In genomic region chr3:172046268-172046915, GRCh38 we compare ENCODE assay signal across 3 cellular contexts.
TF ChIP-seq lines count a peak whose summit lies in the region.

No MANE protein-coding gene starts in this region.

TF ChIP-seq in SK-N-SH, 30 proteins besides CTCF, POLR2A, EP300 and RAD21 (continued from another document):
- TF ChIP-seq, protein P1, sequence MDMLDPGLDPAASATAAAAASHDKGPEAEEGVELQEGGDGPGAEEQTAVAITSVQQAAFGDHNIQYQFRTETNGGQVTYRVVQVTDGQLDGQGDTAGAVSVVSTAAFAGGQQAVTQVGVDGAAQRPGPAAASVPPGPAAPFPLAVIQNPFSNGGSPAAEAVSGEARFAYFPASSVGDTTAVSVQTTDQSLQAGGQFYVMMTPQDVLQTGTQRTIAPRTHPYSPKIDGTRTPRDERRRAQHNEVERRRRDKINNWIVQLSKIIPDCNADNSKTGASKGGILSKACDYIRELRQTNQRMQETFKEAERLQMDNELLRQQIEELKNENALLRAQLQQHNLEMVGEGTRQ (IDR thresholded peaks at IDR 0.05; ENCODE audit: borderline replicate concordance, low read depth, low read length): no peak
- TF ChIP-seq SMC3 (IDR thresholded peaks at IDR 0.05; ENCODE audit: low read depth, low read length) (no peak), CHD2 (IDR thresholded peaks at IDR 0.05; ENCODE audit: low read length, partially characterized antibody) (no peak), FOXJ3 (CRISPR knock-in tag; IDR thresholded peaks at IDR 0.05) (no peak), TCF12 (IDR thresholded peaks at IDR 0.05) (no peak), EZH2phosphoT487 (IDR thresholded peaks at IDR 0.05; ENCODE audit: borderline replicate concordance, low read depth) (no peak), NRF1 (IDR thresholded peaks at IDR 0.05; ENCODE audit: low read depth, low read length) (no peak), POLR2AphosphoS5 (IDR thresholded peaks at IDR 0.05; ENCODE audit: low read depth, low read length) (no peak), RCOR1 (IDR thresholded peaks at IDR 0.05; ENCODE audit: low read length) (no peak), ELF1 (IDR thresholded peaks at IDR 0.05) (no peak), SIN3A (IDR thresholded peaks at IDR 0.05; ENCODE audit: borderline replicate concordance, low read depth, low read length) (no peak), USF1 (IDR thresholded peaks at IDR 0.05; ENCODE audit: borderline replicate concordance, low read depth) (no peak), FOSL2 (IDR thresholded peaks at IDR 0.05; ENCODE audit: borderline replicate concordance, low read depth) (no peak), MEF2A (IDR thresholded peaks at IDR 0.05; ENCODE audit: borderline replicate concordance, low read depth) (no peak)

TF ChIP-seq in SK-N-SH treated with all-trans-retinoic acid at 6 μM for 48 hours, 23 proteins besides CTCF, POLR2A, EP300 and RAD21 (continued from another document):
- TF ChIP-seq, protein P2, sequence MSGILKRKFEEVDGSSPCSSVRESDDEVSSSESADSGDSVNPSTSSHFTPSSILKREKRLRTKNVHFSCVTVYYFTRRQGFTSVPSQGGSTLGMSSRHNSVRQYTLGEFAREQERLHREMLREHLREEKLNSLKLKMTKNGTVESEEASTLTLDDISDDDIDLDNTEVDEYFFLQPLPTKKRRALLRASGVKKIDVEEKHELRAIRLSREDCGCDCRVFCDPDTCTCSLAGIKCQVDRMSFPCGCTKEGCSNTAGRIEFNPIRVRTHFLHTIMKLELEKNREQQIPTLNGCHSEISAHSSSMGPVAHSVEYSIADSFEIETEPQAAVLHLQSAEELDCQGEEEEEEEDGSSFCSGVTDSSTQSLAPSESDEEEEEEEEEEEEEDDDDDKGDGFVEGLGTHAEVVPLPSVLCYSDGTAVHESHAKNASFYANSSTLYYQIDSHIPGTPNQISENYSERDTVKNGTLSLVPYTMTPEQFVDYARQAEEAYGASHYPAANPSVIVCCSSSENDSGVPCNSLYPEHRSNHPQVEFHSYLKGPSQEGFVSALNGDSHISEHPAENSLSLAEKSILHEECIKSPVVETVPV (CRISPR knock-in tag; IDR thresholded peaks at IDR 0.05): no peak
- TF ChIP-seq, protein P3, sequence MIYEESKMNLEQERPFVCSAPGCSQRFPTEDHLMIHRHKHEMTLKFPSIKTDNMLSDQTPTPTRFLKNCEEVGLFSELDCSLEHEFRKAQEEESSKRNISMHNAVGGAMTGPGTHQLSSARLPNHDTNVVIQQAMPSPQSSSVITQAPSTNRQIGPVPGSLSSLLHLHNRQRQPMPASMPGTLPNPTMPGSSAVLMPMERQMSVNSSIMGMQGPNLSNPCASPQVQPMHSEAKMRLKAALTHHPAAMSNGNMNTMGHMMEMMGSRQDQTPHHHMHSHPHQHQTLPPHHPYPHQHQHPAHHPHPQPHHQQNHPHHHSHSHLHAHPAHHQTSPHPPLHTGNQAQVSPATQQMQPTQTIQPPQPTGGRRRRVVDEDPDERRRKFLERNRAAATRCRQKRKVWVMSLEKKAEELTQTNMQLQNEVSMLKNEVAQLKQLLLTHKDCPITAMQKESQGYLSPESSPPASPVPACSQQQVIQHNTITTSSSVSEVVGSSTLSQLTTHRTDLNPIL (CRISPR knock-in tag; IDR thresholded peaks at IDR 0.05; ENCODE audit: low read depth): no peak
- TF ChIP-seq ISL1 (CRISPR knock-in tag; IDR thresholded peaks at IDR 0.05): no peak
- no peak for TF ChIP-seq POU6F1 (CRISPR knock-in tag; IDR thresholded peaks at IDR 0.05; ENCODE audit: borderline replicate concordance, low read depth)

TF ChIP-seq in HEK293, 187 proteins besides CTCF, POLR2A, EP300 and RAD21 (continued from another document):
- 0 out of 2 replicates have a peak, but pooled peaks have one; percentile 14 for TF ChIP-seq ZBTB17 (tag by site-specific recombination; IDR thresholded peaks at IDR 0.05)
- no peak for TF ChIP-seq ZNF514 (tag by site-specific recombination; IDR thresholded peaks at IDR 0.05)
- TF ChIP-seq ZNF707 (tag by site-specific recombination; IDR thresholded peaks at IDR 0.05): no peak
- TF ChIP-seq ZNF37A (tag by site-specific recombination; IDR thresholded peaks at IDR 0.05): no peak
- no peak for TF ChIP-seq ZNF423 (tag by site-specific recombination; IDR thresholded peaks at IDR 0.05)
- TF ChIP-seq ZNF580 (tag by site-specific recombination; IDR thresholded peaks at IDR 0.05): no peak
- TF ChIP-seq ZBTB7A (tag by site-specific recombination; IDR thresholded peaks at IDR 0.05; ENCODE audit: low read depth): no peak
- TF ChIP-seq ZSCAN18 (tag by site-specific recombination; IDR thresholded peaks at IDR 0.05): no peak
- peak; percentile 21; the same call in 1 of the 2 replicates for TF ChIP-seq ZNF362 (tag by site-specific recombination; IDR thresholded peaks at IDR 0.05)
- TF ChIP-seq ZNF664 (tag by site-specific recombination; IDR thresholded peaks at IDR 0.05): peak; percentile 37; the same call in 1 of the 2 replicates
- no peak for TF ChIP-seq GFI1B (tag by site-specific recombination; IDR thresholded peaks at IDR 0.05)
- TF ChIP-seq TCF7L2 (IDR thresholded peaks at IDR 0.05; ENCODE audit: borderline replicate concordance, low read depth, low read length): no peak
- TF ChIP-seq ZNF843 (tag by site-specific recombination; IDR thresholded peaks at IDR 0.05): no peak
